Comparison of ENCODE assay signal across 12 cellular contexts in the genomic region with DNA sequence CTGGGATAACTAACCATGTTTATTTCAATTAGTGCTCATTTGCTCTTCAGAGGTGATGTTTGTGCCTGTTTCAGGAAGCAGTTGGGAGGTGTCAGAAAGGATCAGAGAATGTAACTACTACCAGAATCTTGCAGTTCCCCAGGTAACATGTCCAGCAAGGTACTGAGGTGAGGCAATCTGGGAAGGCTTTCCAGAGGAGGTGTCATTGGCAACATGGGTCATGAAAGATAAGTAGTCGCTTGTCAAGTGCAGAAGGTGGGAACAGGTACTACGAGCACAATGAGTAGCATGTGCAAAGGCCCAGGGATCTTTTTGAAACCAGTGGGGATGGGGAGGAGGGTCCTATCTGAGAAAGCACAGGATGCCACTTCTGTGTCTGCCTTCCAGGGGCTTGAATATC. TPM values are rescaled to one million over a fixed set of nuclear protein-coding genes. Genes with fewer than 3 reads are reported as not detected.
"Had no signal": no experiment of that assay in that cellular context is flagged by ENCODE, and none has a peak within 500 bp of the region (broad histone marks: within the 10 kb centered on the region; RNA-seq: fewer than 3 reads in every experiment).

No MANE protein-coding gene starts in this region.

- H3K4me2 ChIP-seq: GM23338 had no signal

- H3K9me3 ChIP-seq: HAP-1 had no signal

- DNase-seq: GM23248, GOT3, H7, H9, HCEC 1CT, HFFc6 had no signal

- H3K27ac ChIP-seq: GM23248 had no signal

- H3K4me3 ChIP-seq: GM23248, GM23338, HAP-1 had no signal

- H2AFZ ChIP-seq: GM23248, GM23338 had no signal

- H3K27ac Mint-ChIP-seq: GM23338, H9, HFFc6 had no signal

- H3K9ac ChIP-seq: GM23248 had no signal

- H3K36me3 ChIP-seq: HAP-1 had no signal

- ATAC-seq: GM23338, HCT116 had no signal

- H3K4me1 ChIP-seq: HAP-1 had no signal

- H3K9me3 Mint-ChIP-seq: GM23338, H9, HFFc6 had no signal

- H3K4me3 Mint-ChIP-seq: GM23338, H9, HFFc6 had no signal

- FAIRE-seq: H1, H54 had no signal

RNA-seq across cellular contexts. Expression of a gene that starts 4.8 kb away (rescaled TPM):
- total RNA-seq: GM23248, GM23338, H1, H4, H7, H9, HFFc6 had no signal
- polyA plus RNA-seq: GM23248, GM23338, H1 had no signal
